9 cellular contexts compared by ENCODE assay signal in the genomic region with DNA sequence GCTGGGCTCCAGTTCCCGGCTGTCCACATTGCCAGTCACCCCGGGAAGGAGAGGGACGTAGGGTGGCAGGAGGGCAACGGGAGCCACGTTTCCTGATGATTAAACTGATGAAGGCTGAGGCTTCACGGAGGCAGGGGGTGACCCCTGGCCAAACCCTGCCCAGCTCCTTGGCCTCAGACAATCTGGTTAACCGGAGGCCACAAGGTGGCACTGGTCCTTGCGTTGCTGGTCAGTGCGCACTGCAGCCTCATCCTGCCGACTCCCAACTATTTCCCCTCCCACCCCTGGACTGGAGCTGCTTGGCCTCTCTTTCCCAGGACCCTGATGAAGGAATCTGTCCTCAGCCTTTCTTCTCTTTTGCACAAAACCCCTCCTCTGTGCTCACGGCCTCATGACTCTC.
A peak's percentile ranks its signal among the peaks of the same experiment; 100 is the strongest.
DNase-seq lines count a peak whose midpoint lies in the region; FAIRE-seq and TF ChIP-seq lines count a peak whose summit lies in the region.
"Had no signal": no experiment of that assay in that cellular context is flagged by ENCODE, and none has a peak within 500 bp of the region (broad histone marks: within the 10 kb centered on the region; RNA-seq: fewer than 3 reads in every experiment).

No MANE protein-coding gene starts in this region.

- H2AFZ ChIP-seq in H1 (ENCODE audit: low read length), result no peak overlapping the region

- H2BK15ac ChIP-seq in H1 (ENCODE audit: low read length), result peak overlapping the region; percentile 1; the same call in 1 of the 2 replicates

- H3K23ac ChIP-seq in H1 (ENCODE audit: insufficient read length), result no peak overlapping the region

- no peak for TF ChIP-seq EP300 in H1 (IDR thresholded peaks at IDR 0.05; ENCODE audit: borderline replicate concordance in 1 of 2, low read depth in 2 of 2, low read length in 2 of 2)

- H3K36me3 ChIP-seq in H1 (ENCODE audit: control insufficient read depth in 2 of 4, insufficient read depth in 4 of 4, low read length in 3 of 4), result no peaks in the 10 kb centered on the region

- H3K27ac ChIP-seq in H1 (ENCODE audit: low read depth, low read length), result no peak overlapping the region

- no peak overlapping the region for H4K8ac ChIP-seq in H1 (ENCODE audit: extremely low read depth, insufficient read depth, low read length)

- POLR2A ChIA-PET in H1 (lab: Charles Lee; ENCODE audit: partially characterized antibody), result interaction anchor here (0.6 to 1.7 kb wide), 7 partner anchors 9 to 722 kb away, joined by 3 read pairs; no protein-coding TSS in a partner anchor

- H2AK5ac ChIP-seq in H1 (ENCODE audit: low read depth, low read length), result no peak overlapping the region

- no peak overlapping the region for H3K4me2 ChIP-seq in H1 (ENCODE audit: insufficient read depth in 1 of 2, low read depth in 2 of 2, low read length in 2 of 2)

- H2BK5ac ChIP-seq in H1 (ENCODE audit: low read depth, low read length), result no peak overlapping the region

- DNase-seq in AG10803 (ENCODE audit: low read depth) (peak; percentile 26), LNCaP clone FGC (ENCODE audit: low read depth) (no peak), H1 (ENCODE audit: low read depth in 1 of 2, low spot score in 2 of 2) (peak in 1 of 2 experiments; percentile 70), midbrain (lab: John Stamatoyannopoulos, UW) (peak; percentile 28), NCI-H2171 treated with DMSO at 0.1 percent for 48 hours (lab: John Stamatoyannopoulos, UW) (no peak), KBM-7 (no peak), RKO (ENCODE audit: low spot score) (no peak), T-helper 2 cell (no peak)
- DNase-seq: MM.1S had no signal

- no peaks in the 10 kb centered on the region for H4K20me1 ChIP-seq in H1 (replicated peaks in 1 of 2; ENCODE audit: control insufficient read depth in 1 of 2, insufficient read depth in 2 of 2, low read length in 2 of 2)

- TF ChIP-seq CTCF in AG10803 (conservative IDR thresholded peaks at IDR 0.05; ENCODE audit: low read length) (peak; percentile 56), LNCaP clone FGC (IDR thresholded peaks at IDR 0.05; ENCODE audit: control insufficient read depth, extremely low read depth, insufficient read depth) (peak; percentile 75), H1 (IDR thresholded peaks at IDR 0.05; ENCODE audit: control extremely low read depth in 1 of 3, insufficient read depth in 1 of 3, low read depth in 1 of 3, low read length in 3 of 3) (peak; percentile 82 to 86 (median 83))

- no peak overlapping the region for H4K5ac ChIP-seq in H1 (ENCODE audit: insufficient read length, low read depth, low read length)

- in situ Hi-C loops in KBM-7 (cut with MboI; ENCODE audit: low pct_unique_long_range_greater_than_20kb, low sequenced_read_pairs), result no loop called here

- no peak overlapping the region for H3K56ac ChIP-seq in H1 (replicated peaks; ENCODE audit: insufficient read length, low read depth, low read length)

- H3K4ac ChIP-seq in H1 (replicated peaks; ENCODE audit: insufficient read length, low read depth, low read length), result no peak overlapping the region

- H3K23me2 ChIP-seq in H1 (ENCODE audit: low read depth, low read length), result no peaks in the 10 kb centered on the region; the same call in 1 of the 2 replicates

- 59% methylated on average over 11 of the region's 11 CpGs; no CpG with 5 or more reads in 1 of the 2 experiments for WGBS in H1 (ENCODE audit: extremely low coverage in 1 of 2, insufficient coverage in 1 of 2, insufficient read length in 1 of 2, insufficient replicate concordance in 2 of 2, low coverage in 1 of 2, low lambda C conversion rate in 2 of 2, missing lambda C conversion rate in 1 of 2), 2 experiments

- peaks cover 5 to 26% (median 20%) of the 10 kb centered on the region in 4 experiments for H3K4me1 ChIP-seq in H1 (replicated peaks in 1 of 4; ENCODE audit: control insufficient read depth in 3 of 4, insufficient read depth in 4 of 4, low read length in 3 of 4)

- no peak overlapping the region for H4K91ac ChIP-seq in H1 (replicated peaks; ENCODE audit: insufficient read length, low read length)

- H3K9me3 ChIP-seq in H1 (ENCODE audit: insufficient read depth in 2 of 2, low read depth in 1 of 2, low read length in 1 of 2), result no peaks in the 10 kb centered on the region

- no peak overlapping the region; the same call in 1 of the 2 replicates for H2BK20ac ChIP-seq in H1 (ENCODE audit: low read length)

- no peak overlapping the region for H2BK12ac ChIP-seq in H1 (ENCODE audit: low read depth, low read length)

- peaks cover 0 to 14% (median 3%) of the 10 kb centered on the region in 4 experiments; a peak in 4 of 7 replicates for H3K27me3 ChIP-seq in H1 (replicated peaks in 1 of 4; ENCODE audit: control insufficient read depth in 3 of 4, extremely low read depth in 1 of 4, insufficient read depth in 3 of 4, low read length in 3 of 4)

- no peak overlapping the region for H3K9ac ChIP-seq in H1 (replicated peaks in 1 of 4; ENCODE audit: extremely low read depth in 1 of 4, low read depth in 3 of 4, low read length in 3 of 4)

- peak; percentile 68 to 78 for TF ChIP-seq RAD21 in H1 (IDR thresholded peaks at IDR 0.05 in 1 of 2, conservative IDR thresholded peaks at IDR 0.05 in 1 of 2; ENCODE audit: low read depth in 2 of 2, low read length in 2 of 2)

- H3K14ac ChIP-seq in H1 (ENCODE audit: insufficient read length), result no peak overlapping the region

- H3K79me1 ChIP-seq in H1 (ENCODE audit: low read depth, low read length), result no peaks in the 10 kb centered on the region

- no peak overlapping the region for H3K18ac ChIP-seq in H1 (ENCODE audit: extremely low read depth, low read length)

- no peak overlapping the region for H2BK120ac ChIP-seq in H1 (replicated peaks; ENCODE audit: low read depth, low read length)

- no peaks in the 10 kb centered on the region for H3K79me2 ChIP-seq in H1 (ENCODE audit: control insufficient read depth in 1 of 2, insufficient read depth in 2 of 2, low read length in 2 of 2)

- H3K4me3 ChIP-seq in AG10803 (ENCODE audit: low read length) (no peak overlapping the region), LNCaP clone FGC (ENCODE audit: low read depth, low read length) (no peak overlapping the region), H1 (ENCODE audit: extremely low read depth in 1 of 4, insufficient read depth in 2 of 4, low read depth in 3 of 4, low read length in 4 of 4) (no peak overlapping the region)

- CTCF ChIA-PET in H1 (lab: Charles Lee; ENCODE audit: partially characterized antibody), result interaction anchor here (0.7 to 21.9 kb wide), 16 partner anchors 9 to 256 kb away, joined by 3 to 624 read pairs (median 8); partner anchors contain the start of gene PDE2A

- no peak for TF ChIP-seq POLR2A in H1 (IDR thresholded peaks at IDR 0.05; ENCODE audit: control extremely low read depth in 1 of 2, low read depth in 2 of 2, low read length in 2 of 2)

- peak; percentile 45 for FAIRE-seq in H1 (lab: Jason Lieb, UNC)

TF ChIP-seq in H1, 55 proteins besides CTCF, POLR2A, EP300 and RAD21:
- peak; percentile 13; the same call in 1 of the 2 replicates for TF ChIP-seq CREB1 (IDR thresholded peaks at IDR 0.05)
- no peak for TF ChIP-seq NRF1 (IDR thresholded peaks at IDR 0.05; ENCODE audit: low read depth, low read length)

Comparison
In these comparisons a context has a peak if more than half of its experiments do, and no peak if none do; other contexts are left out.
1. DNase-seq: peak in AG10803 (single experiment) and midbrain (single experiment); none in LNCaP clone FGC (single experiment), NCI-H2171 treated with DMSO at 0.1 percent for 48 hours (single experiment), KBM-7 (single experiment), RKO (single experiment) and T-helper 2 cell (0 of 5).
2. Peak in every context shown above with its lines, with median percentiles within 50 percentile points of each other: CTCF ChIP-seq.